In genomic region chr16:10275214-10275996, GRCh38 we compare ENCODE assay signal across 8 cellular contexts.
DNase-seq lines count a peak whose midpoint lies in the region; ATAC-seq and TF ChIP-seq lines count a peak whose summit lies in the region.
"Not testable (repeated sequence)": the region's sequence is repeated elsewhere in the genome, so short reads cannot be mapped to it uniquely, and the experiment has no call there.

No MANE protein-coding gene starts in this region.

- not testable (repeated sequence) for DNase-seq in CD4-positive, alpha-beta T cell
- peak; percentile 82 for DNase-seq in MM.1S
- peak; percentile 19 for DNase-seq in activated CD4-positive, alpha-beta T cell treated with anti-CD3 and anti-CD28 coated beads, Interleukin-2, amount 10 ng/mL, durations not matched to agents 7 days and 5 days

- intact Hi-C loops in CD4-positive, alpha-beta T cell (cut with DNase I, micrococcal nuclease) = not testable (repeated sequence)

- not testable (repeated sequence) for H3K27ac ChIP-seq in CD4-positive, alpha-beta T cell (ENCODE audit: low read depth, low read length)
- H3K27ac ChIP-seq in MM.1S (ENCODE audit: low read length) = peak overlapping the region; percentile 77

- POLR2A ChIA-PET in CD4-positive, alpha-beta T cell (lab: Charles Lee); activated CD4-positive, alpha-beta T cell treated with anti-CD3 and anti-CD28 coated beads, Interleukin-2, amount 10 ng/mL, durations not matched to agents 7 days and 5 days (lab: Charles Lee): not testable (repeated sequence)

- H3K79me2 ChIP-seq in MM.1S (ENCODE audit: low read length) = not testable (repeated sequence)

- H3K36me3 ChIP-seq in MM.1S (replicated peaks; ENCODE audit: insufficient read depth, low read length) = not testable (repeated sequence)

- H4K20me1 ChIP-seq in MM.1S (ENCODE audit: insufficient read depth, low read length) = not testable (repeated sequence)

- peak overlapping the region; percentile 62 for H3K4me2 ChIP-seq in MM.1S (ENCODE audit: low read depth, low read length)

- peaks cover 21% of the 10 kb centered on the region for H3F3A ChIP-seq in MM.1S (ENCODE audit: insufficient read depth, low read length)

- peak overlapping the region; percentile 65 for H2AFZ ChIP-seq in MM.1S (ENCODE audit: low read length)

- CTCF ChIA-PET in CD4-positive, alpha-beta T cell (lab: Charles Lee) = not testable (repeated sequence)
- CTCF ChIA-PET in activated CD4-positive, alpha-beta T cell treated with anti-CD3 and anti-CD28 coated beads, Interleukin-2, amount 10 ng/mL, durations not matched to agents 7 days and 5 days (lab: Charles Lee) = interaction anchor here (0.6 kb wide), 1 partner anchor 63 kb away, joined by 3 read pairs; no protein-coding TSS in a partner anchor

- H3K9me2 ChIP-seq in MM.1S (replicated peaks; ENCODE audit: insufficient read depth, low read length) = not testable (repeated sequence)

- H3K4me3 Mint-ChIP-seq in CD4-positive, alpha-beta T cell; activated CD4-positive, alpha-beta T cell treated with anti-CD3 and anti-CD28 coated beads, Interleukin-2, amount 10 ng/mL, durations not matched to agents 7 days and 5 days: not testable (repeated sequence)

- peak overlapping the region; percentile 39 for H3K27ac Mint-ChIP-seq in CD4-positive, alpha-beta T cell
- H3K27ac Mint-ChIP-seq in activated CD4-positive, alpha-beta T cell treated with anti-CD3 and anti-CD28 coated beads, Interleukin-2, amount 10 ng/mL, durations not matched to agents 7 days and 5 days = peak overlapping the region; percentile 85

- H3K27me3 Mint-ChIP-seq in CD4-positive, alpha-beta T cell; activated CD4-positive, alpha-beta T cell treated with anti-CD3 and anti-CD28 coated beads, Interleukin-2, amount 10 ng/mL, durations not matched to agents 7 days and 5 days: not testable (repeated sequence)

- not testable (repeated sequence) for H3K9me3 Mint-ChIP-seq in CD4-positive, alpha-beta T cell
- H3K9me3 Mint-ChIP-seq in activated CD4-positive, alpha-beta T cell treated with anti-CD3 and anti-CD28 coated beads, Interleukin-2, amount 10 ng/mL, durations not matched to agents 7 days and 5 days = peaks cover 22% of the 10 kb centered on the region

- H3K9ac ChIP-seq in MM.1S (ENCODE audit: low read length) = peak overlapping the region; percentile 13; the same call in 1 of the 2 replicates

- not testable (repeated sequence) for H3K9me3 ChIP-seq in CD4-positive, alpha-beta T cell (ENCODE audit: control insufficient read depth, low read length); MM.1S (replicated peaks; ENCODE audit: insufficient read depth, low read length)

- not testable (repeated sequence) for TF ChIP-seq CTCF in CD4-positive, alpha-beta T cell (IDR thresholded peaks at IDR 0.05); MM.1S (IDR thresholded peaks at IDR 0.05; ENCODE audit: low read length)

- H3K4me1 ChIP-seq in MM.1S (ENCODE audit: low read length) = peaks cover 35% of the 10 kb centered on the region

- not testable (repeated sequence) for ATAC-seq in CD4-positive, alpha-beta T cell (ENCODE audit: poor library complexity)
- ATAC-seq in GM18858 (IDR thresholded peaks at IDR 0.05; ENCODE audit: unreplicated experiment) = peak; percentile 74
- ATAC-seq in GM19467 (IDR thresholded peaks at IDR 0.05; ENCODE audit: unreplicated experiment) = peak; percentile 81
- peak; percentile 72 for ATAC-seq in HG02610 (IDR thresholded peaks at IDR 0.05; ENCODE audit: unreplicated experiment)
- ATAC-seq in HG03159 (IDR thresholded peaks at IDR 0.05; ENCODE audit: unreplicated experiment) = peak; percentile 82
- peak; percentile 17 for ATAC-seq in esophagus mucosa

- not testable (repeated sequence) for H3K27me3 ChIP-seq in CD4-positive, alpha-beta T cell (ENCODE audit: control insufficient read depth, insufficient read depth, low read length); MM.1S (replicated peaks; ENCODE audit: insufficient read depth, low read length)

- H3K4me1 Mint-ChIP-seq in CD4-positive, alpha-beta T cell (ENCODE audit: low read depth) = not testable (repeated sequence)
- peaks cover 12% of the 10 kb centered on the region for H3K4me1 Mint-ChIP-seq in activated CD4-positive, alpha-beta T cell treated with anti-CD3 and anti-CD28 coated beads, Interleukin-2, amount 10 ng/mL, durations not matched to agents 7 days and 5 days

- H3K36me3 Mint-ChIP-seq in CD4-positive, alpha-beta T cell (ENCODE audit: low read depth) = not testable (repeated sequence)
- H3K36me3 Mint-ChIP-seq in activated CD4-positive, alpha-beta T cell treated with anti-CD3 and anti-CD28 coated beads, Interleukin-2, amount 10 ng/mL, durations not matched to agents 7 days and 5 days (ENCODE audit: low read depth) = peaks cover 19% of the 10 kb centered on the region

- not testable (repeated sequence) for H3K4me3 ChIP-seq in MM.1S (ENCODE audit: low read length)
